15 cellular contexts compared by ENCODE assay signal in the genomic region with DNA sequence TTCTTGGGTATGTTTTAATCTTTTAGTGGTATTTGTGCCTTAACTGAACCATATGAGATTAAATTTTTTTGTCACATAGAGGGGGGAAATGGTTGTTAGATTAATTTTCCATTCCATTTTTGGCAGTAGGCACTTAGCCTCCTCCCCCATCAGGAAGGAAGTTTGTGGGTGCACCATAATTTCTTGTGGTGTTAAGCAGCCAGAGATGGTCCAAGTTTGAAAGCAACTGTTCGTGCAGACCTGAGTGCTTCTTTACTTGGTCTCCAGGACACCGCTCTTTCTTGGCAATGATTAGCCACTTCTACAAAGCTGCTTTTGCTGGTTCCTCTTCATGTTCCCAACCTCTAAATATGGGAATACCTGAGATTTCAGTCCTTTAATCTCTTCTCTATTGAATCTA.
A peak's percentile ranks its signal among the peaks of the same experiment; 100 is the strongest.
DNase-seq lines count a peak whose midpoint lies in the region; ATAC-seq, FAIRE-seq and TF ChIP-seq lines count a peak whose summit lies in the region.
"Had no signal": no experiment of that assay in that cellular context is flagged by ENCODE, and none has a peak within 500 bp of the region (broad histone marks: within the 10 kb centered on the region; RNA-seq: fewer than 3 reads in every experiment).

No MANE protein-coding gene starts in this region.

- H3K36me3 ChIP-seq in BLaER1 (no peaks in the 10 kb centered on the region; the same call in 1 of the 2 replicates), prostate gland (no peaks in the 10 kb centered on the region)
- H3K36me3 ChIP-seq: sigmoid colon had no signal

- peak overlapping the region; percentile 29 for H3K4me3 Mint-ChIP-seq in activated CD8-positive, alpha-beta T cell treated with anti-CD3 and anti-CD28 coated beads, Interleukin-2, amount 10 ng/mL, durations not matched to agents 7 days and 5 days

- intact Hi-C loops in prostate gland (cut with DNase I) = no loop called here

- H3K27me3 Mint-ChIP-seq in activated CD8-positive, alpha-beta T cell treated with anti-CD3 and anti-CD28 coated beads, Interleukin-2, amount 10 ng/mL, durations not matched to agents 7 days and 5 days (ENCODE audit: low read depth) = no peaks in the 10 kb centered on the region

- H3K4me1 ChIP-seq in BLaER1 = peaks cover 89% of the 10 kb centered on the region
- no peaks in the 10 kb centered on the region for H3K4me1 ChIP-seq in prostate gland (replicated peaks)
- H3K4me1 ChIP-seq: sigmoid colon had no signal

- H3K36me3 Mint-ChIP-seq in activated CD8-positive, alpha-beta T cell treated with anti-CD3 and anti-CD28 coated beads, Interleukin-2, amount 10 ng/mL, durations not matched to agents 7 days and 5 days (ENCODE audit: low read depth) = peaks cover 31% of the 10 kb centered on the region

- CTCF ChIA-PET in activated CD8-positive, alpha-beta T cell treated with anti-CD3 and anti-CD28 coated beads, Interleukin-2, amount 10 ng/mL, durations not matched to agents 7 days and 5 days (lab: Charles Lee) = interaction anchor here (0.7 to 3.6 kb wide), 4 partner anchors 10 to 44 kb away, joined by 4 to 24 read pairs (median 6); no protein-coding TSS in a partner anchor
- CTCF ChIA-PET in HEK293T (lab: Yijun Ruan, JAX) = no interaction called here

- H3K4me1 Mint-ChIP-seq in activated CD8-positive, alpha-beta T cell treated with anti-CD3 and anti-CD28 coated beads, Interleukin-2, amount 10 ng/mL, durations not matched to agents 7 days and 5 days (ENCODE audit: low read depth) = peaks cover 75% of the 10 kb centered on the region

- no peaks in the 10 kb centered on the region for H4K20me1 ChIP-seq in BLaER1

- peak overlapping the region; percentile 87 for H3K4me2 ChIP-seq in BLaER1

- POLR2A ChIA-PET in activated CD8-positive, alpha-beta T cell treated with anti-CD3 and anti-CD28 coated beads, Interleukin-2, amount 10 ng/mL, durations not matched to agents 7 days and 5 days (lab: Charles Lee) = interaction anchor here (0.8 to 1.2 kb wide), 2 partner anchors 55 to 334 kb away, joined by 3 to 4 read pairs; no protein-coding TSS in a partner anchor
- POLR2A ChIA-PET in HEK293T (lab: Yijun Ruan, JAX) = no interaction called here

- H3K9ac ChIP-seq in BLaER1 = peak overlapping the region; percentile 43

- peak overlapping the region; percentile 52 for H3K4me3 ChIP-seq in BLaER1
- H3K4me3 ChIP-seq in prostate gland = no peak overlapping the region
- H3K4me3 ChIP-seq: GM12878, sigmoid colon had no signal

- no peak for TF ChIP-seq POLR2A in prostate gland (IDR thresholded peaks at IDR 0.05)

- peak overlapping the region; percentile 83 for H3K27ac Mint-ChIP-seq in activated CD8-positive, alpha-beta T cell treated with anti-CD3 and anti-CD28 coated beads, Interleukin-2, amount 10 ng/mL, durations not matched to agents 7 days and 5 days

- WGBS in prostate gland = 72% methylated on average over 2 of the region's 2 CpGs

- peaks cover 25% of the 10 kb centered on the region for H3K9me3 ChIP-seq in BLaER1
- H3K9me3 ChIP-seq in prostate gland = no peaks in the 10 kb centered on the region
- H3K9me3 ChIP-seq: sigmoid colon had no signal

- H3K9me3 Mint-ChIP-seq in activated CD8-positive, alpha-beta T cell treated with anti-CD3 and anti-CD28 coated beads, Interleukin-2, amount 10 ng/mL, durations not matched to agents 7 days and 5 days (ENCODE audit: insufficient read depth) = peaks cover 27% of the 10 kb centered on the region

- peak overlapping the region; percentile 83 for H3K27ac ChIP-seq in BLaER1
- H3K27ac ChIP-seq in prostate gland = no peak overlapping the region
- H3K27ac ChIP-seq: sigmoid colon had no signal

- FAIRE-seq in GM18507 (lab: Jason Lieb, UNC) = peak; percentile 69
- FAIRE-seq: endometrium, GM12878, H1 had no signal

- ATAC-seq in HG03460 (IDR thresholded peaks at IDR 0.05; ENCODE audit: unreplicated experiment) = peak; percentile 73
- ATAC-seq in activated CD8-positive, alpha-beta T cell treated with anti-CD3 and anti-CD28 coated beads, Interleukin-2, amount 10 ng/mL, durations not matched to agents 7 days and 5 days = peak; percentile 89
- ATAC-seq: GM12878 had no signal

- TF ChIP-seq CTCF in prostate gland (IDR thresholded peaks at IDR 0.05) = no peak

- H3K27me3 ChIP-seq in BLaER1 (no peaks in the 10 kb centered on the region), prostate gland (replicated peaks; ENCODE audit: insufficient read depth) (no peaks in the 10 kb centered on the region)
- H3K27me3 ChIP-seq: sigmoid colon had no signal

- no peak for DNase-seq in GM18507 (ENCODE audit: extremely low spot score, insufficient read length, low read depth)
- peak; percentile 75 for DNase-seq in activated CD8-positive, alpha-beta T cell treated with anti-CD3 and anti-CD28 coated beads, Interleukin-2, amount 10 ng/mL, durations not matched to agents 7 days and 5 days
- DNase-seq in iPS-NIHi11 (ENCODE audit: low spot score) = no peak
- no peak for DNase-seq in HEK293T (ENCODE audit: extremely low spot score)
- no peak for DNase-seq in GM03348 (ENCODE audit: low spot score)
- no peak for DNase-seq in prostate gland (ENCODE audit: low spot score)
- DNase-seq: aorta, hypothalamus, NCI-H187, sigmoid colon had no signal

TF ChIP-seq in HEK293T, 16 proteins besides CTCF, POLR2A, EP300 and RAD21:
- TF ChIP-seq HDGF (IDR thresholded peaks at IDR 0.05; ENCODE audit: borderline replicate concordance) = no peak
- no peak for TF ChIP-seq FOXK2 (IDR thresholded peaks at IDR 0.05)
